ENCODE assay signal across 18 cellular contexts in genomic region chr5:43027054-43027785, GRCh38. TPM values are rescaled to one million over a fixed set of nuclear protein-coding genes. Genes with fewer than 3 reads are reported as not detected.
DNase-seq lines count a peak whose midpoint lies in the region; ATAC-seq, FAIRE-seq and TF ChIP-seq lines count a peak whose summit lies in the region.
"Had no signal": no experiment of that assay in that cellular context is flagged by ENCODE, and none has a peak within 500 bp of the region (broad histone marks: within the 10 kb centered on the region; RNA-seq: fewer than 3 reads in every experiment).

No MANE protein-coding gene starts in this region.

- intact Hi-C loops in Panc1 (cut with micrococcal nuclease; ENCODE audit: unreplicated experiment) = no loop called here

- no peak overlapping the region for H3K23ac ChIP-seq in mesendoderm (ENCODE audit: low read length)

- H3K4me2 ChIP-seq in mesendoderm (ENCODE audit: low read length) = no peak overlapping the region
- H3K4me2 ChIP-seq: BLaER1 had no signal

- no TSS peak for BruUV-seq in Panc1 (replicated peaks; lab: Mats Ljungman, UMichigan)

- H4K8ac ChIP-seq in mesendoderm (ENCODE audit: low read depth, low read length) = no peak overlapping the region

- no peak overlapping the region for H3K27ac ChIP-seq in CD8-positive, alpha-beta memory T cell (ENCODE audit: low read depth, low read length)
- H3K27ac ChIP-seq in HEK293 (ENCODE audit: extremely low read depth, low read depth, low read length) (no peak overlapping the region), Panc1 (ENCODE audit: low read length) (0 out of 2 replicates have a peak overlapping the region, but pooled peaks have one; percentile 1), mesendoderm (ENCODE audit: low read depth, low read length) (no peak overlapping the region)
- H3K27ac ChIP-seq: BLaER1, C4-2B had no signal

- H3K9ac ChIP-seq in mesendoderm (ENCODE audit: low read length) = no peak overlapping the region
- H3K9ac ChIP-seq: BLaER1 had no signal

- H3K36me3 Mint-ChIP-seq in CD8-positive, alpha-beta memory T cell = peaks cover 0 to 6% (median 6%) of the 10 kb centered on the region in 3 donors

- H3K4me1 Mint-ChIP-seq in CD8-positive, alpha-beta memory T cell = peaks cover 10 to 43% (median 18%) of the 10 kb centered on the region in 3 donors

- no peaks in the 10 kb centered on the region for H3K27me3 ChIP-seq in CD8-positive, alpha-beta memory T cell (ENCODE audit: insufficient read depth, low read length, poor library complexity, severe bottlenecking)
- H3K27me3 ChIP-seq in Panc1 (ENCODE audit: control insufficient read depth, insufficient read depth, low read length) = no peaks in the 10 kb centered on the region
- no peaks in the 10 kb centered on the region for H3K27me3 ChIP-seq in mesendoderm (ENCODE audit: insufficient read depth, low read length, poor library complexity)
- H3K27me3 ChIP-seq: BLaER1 had no signal

- no peaks in the 10 kb centered on the region for H3K36me3 ChIP-seq in CD8-positive, alpha-beta memory T cell (ENCODE audit: insufficient read depth, low read length)
- H3K36me3 ChIP-seq in HEK293 (ENCODE audit: control insufficient read depth in 2 of 2, insufficient read depth in 1 of 2, low read length in 2 of 2) (no peaks in the 10 kb centered on the region; a peak in 1 of 3 replicates), Panc1 (ENCODE audit: control insufficient read depth, insufficient read depth, low read length) (no peaks in the 10 kb centered on the region), mesendoderm (ENCODE audit: control insufficient read depth, insufficient read depth, low read length) (no peaks in the 10 kb centered on the region)
- H3K36me3 ChIP-seq: HAP-1 had no signal

- DNase-seq in CD8-positive, alpha-beta memory T cell = no peak
- DNase-seq in Panc1 (ENCODE audit: low read depth, low spot score) (no peak), mesendoderm (no peak), GM12892 (ENCODE audit: insufficient read length) (no peak)
- no peak for DNase-seq in NK-92 treated with Interleukin-12 subunit alpha and Interleukin-12 subunit beta, amount 100 ng/mL, for 24 hours (lab: John Stamatoyannopoulos, UW)
- DNase-seq: CD4-positive, CD25-positive, alpha-beta regulatory T cell; CD8-positive, alpha-beta T cell; DMS 273 treated with DMSO at 0.1 percent for 48 hours; DMS79 treated with DMSO at 0.1 percent for 48 hours; GF-D8; GOT3 had no signal

- no peak overlapping the region for H2AK5ac ChIP-seq in mesendoderm (ENCODE audit: low read length)

- H3K27ac Mint-ChIP-seq in CD8-positive, alpha-beta memory T cell = peak overlapping the region in 7 of 8 donors; percentile 7 to 66 (median 14)
- H3K27ac Mint-ChIP-seq: CD8-positive, alpha-beta T cell had no signal

- H3K79me2 ChIP-seq in mesendoderm (ENCODE audit: control insufficient read depth, insufficient read depth, low read length) = no peaks in the 10 kb centered on the region

- H3K9me3 Mint-ChIP-seq in CD8-positive, alpha-beta memory T cell = no peaks in the 10 kb centered on the region
- H3K9me3 Mint-ChIP-seq: CD4-positive, CD25-positive, alpha-beta regulatory T cell; CD8-positive, alpha-beta T cell had no signal

- H3K4me3 Mint-ChIP-seq in CD8-positive, alpha-beta memory T cell = no peak overlapping the region
- H3K4me3 Mint-ChIP-seq: CD8-positive, alpha-beta T cell had no signal

- H3K56ac ChIP-seq in mesendoderm (ENCODE audit: low read length) = peak overlapping the region; percentile 38

- H3K79me1 ChIP-seq in mesendoderm (ENCODE audit: low read length) = no peaks in the 10 kb centered on the region

- ATAC-seq in Panc1 = no peak
- ATAC-seq: CD8-positive, alpha-beta T cell had no signal

- WGBS in mesendoderm (ENCODE audit: extremely low coverage, insufficient coverage, low lambda C conversion rate) = no CpG with 5 or more reads among the region's 7 CpGs

- no peak for FAIRE-seq in GM12892 (lab: Jason Lieb, UNC)
- FAIRE-seq: D721Med, GM12891, H54 had no signal

- no peaks in the 10 kb centered on the region for H3K9me3 ChIP-seq in CD8-positive, alpha-beta memory T cell (ENCODE audit: low read length)
- H3K9me3 ChIP-seq in HEK293 (ENCODE audit: control insufficient read depth, insufficient read depth, low read depth, low read length) (no peaks in the 10 kb centered on the region), Panc1 (ENCODE audit: control insufficient read depth, insufficient read depth, low read depth, low read length) (no peaks in the 10 kb centered on the region)
- H3K9me3 ChIP-seq: BLaER1, HAP-1 had no signal

- no peaks in the 10 kb centered on the region for H3K27me3 Mint-ChIP-seq in CD8-positive, alpha-beta memory T cell
- H3K27me3 Mint-ChIP-seq: CD4-positive, CD25-positive, alpha-beta regulatory T cell had no signal

- peaks cover 5% of the 10 kb centered on the region for H3K4me1 ChIP-seq in CD8-positive, alpha-beta memory T cell (ENCODE audit: insufficient read depth, low read length)
- no peaks in the 10 kb centered on the region for H3K4me1 ChIP-seq in HEK293 (ENCODE audit: control insufficient read depth, insufficient read depth, low read length)
- peaks cover 6% of the 10 kb centered on the region; the same call in 1 of the 2 replicates for H3K4me1 ChIP-seq in Panc1 (ENCODE audit: control insufficient read depth, insufficient read depth, low read length)
- peaks cover 3% of the 10 kb centered on the region for H3K4me1 ChIP-seq in mesendoderm (ENCODE audit: control insufficient read depth, low read depth, low read length)
- H3K4me1 ChIP-seq: BLaER1, HAP-1 had no signal

- POLR2A ChIA-PET in CD8-positive, alpha-beta memory T cell (lab: Charles Lee) = interaction anchor here (0.7 to 1.0 kb wide), 3 partner anchors 15 to 77 kb away, joined by 3 to 10 read pairs (median 6); no protein-coding TSS in a partner anchor
- POLR2A ChIA-PET in HEK293 (lab: Yijun Ruan, JAX) = interaction anchor here (0.7 kb wide), 2 partner anchors 39 to 215 kb away, joined by 4 to 6 read pairs; no protein-coding TSS in a partner anchor
- POLR2A ChIA-PET in Panc1 (lab: Charles Lee) = interaction anchor here (0.6 to 0.7 kb wide), 2 partner anchors 50 to 81 kb away, joined by 4 to 5 read pairs; no protein-coding TSS in a partner anchor

- TF ChIP-seq CTCF in HEK293 (tag by site-specific recombination; IDR thresholded peaks at IDR 0.05) (no peak), Panc1 (IDR thresholded peaks at IDR 0.05) (no peak)

- no peak overlapping the region for H2BK5ac ChIP-seq in mesendoderm (ENCODE audit: low read length)

- no peak overlapping the region for H3K18ac ChIP-seq in mesendoderm (ENCODE audit: low read length)

- no peak overlapping the region for H2BK120ac ChIP-seq in mesendoderm (ENCODE audit: low read depth, low read length)

- H3K4me3 ChIP-seq in CD8-positive, alpha-beta memory T cell (ENCODE audit: low read length) = no peak overlapping the region
- H3K4me3 ChIP-seq in HEK293 (ENCODE audit: low read depth, low read length) (no peak overlapping the region), Panc1 (ENCODE audit: low read depth in 2 of 2, low read length in 2 of 2) (no peak overlapping the region), mesendoderm (ENCODE audit: low read length) (no peak overlapping the region)
- H3K4me3 ChIP-seq: BLaER1, HAP-1 had no signal

- peak overlapping the region; percentile 98 for H2BK15ac ChIP-seq in mesendoderm (replicated peaks; ENCODE audit: low read depth)

- H3K4ac ChIP-seq in mesendoderm (ENCODE audit: low read depth, low read length) = peak overlapping the region; percentile 85

- peak overlapping the region; percentile 75 for H4K5ac ChIP-seq in mesendoderm (ENCODE audit: low read length)

- in situ Hi-C loops in Panc1 (cut with HindIII; ENCODE audit: low pct_unique_long_range_greater_than_20kb, low sequenced_read_pairs) = no loop called here

- CTCF ChIA-PET in CD8-positive, alpha-beta memory T cell (lab: Charles Lee) = interaction anchor here (1.0 to 5.7 kb wide), 3 partner anchors 13 to 77 kb away, joined by 3 to 42 read pairs (median 4); partner anchors contain the start of gene ANXA2R
- CTCF ChIA-PET in HEK293 (lab: Yijun Ruan, JAX) = interaction anchor here (0.6 to 1.3 kb wide), 8 partner anchors 11 to 138 kb away, joined by 3 to 6 read pairs (median 4); no protein-coding TSS in a partner anchor
- CTCF ChIA-PET in Panc1 (lab: Charles Lee) = interaction anchor here (0.6 kb wide), 1 partner anchor 10 kb away, joined by 4 read pairs; no protein-coding TSS in a partner anchor

- no peak for TF ChIP-seq POLR2A in GM12892 (IDR thresholded peaks at IDR 0.05; ENCODE audit: low read depth, low read length)

TF ChIP-seq in HEK293, 187 proteins besides CTCF, POLR2A, EP300 and RAD21:
- TF ChIP-seq ZNF175 (tag by site-specific recombination; IDR thresholded peaks at IDR 0.05) (no peak), ZNF121 (tag by site-specific recombination; IDR thresholded peaks at IDR 0.05) (peak; percentile 70; the same call in 1 of the 2 replicates), ZBTB8A (tag by site-specific recombination; IDR thresholded peaks at IDR 0.05) (no peak)

RNA-seq across cellular contexts. Expression of gene ANXA2R, which starts 12.9 kb away (rescaled TPM):
- total RNA-seq in CD8-positive, alpha-beta memory T cell = 1 to 10 TPM; 6.0 to 6.8 TPM
- 55.9 TPM for polyA plus RNA-seq in CD8-positive, alpha-beta memory T cell
- total RNA-seq in Panc1 (2021; ENCODE audit: unreplicated experiment) = 6.2 TPM
- polyA plus RNA-seq in Panc1 (2012; ENCODE audit: insufficient read length) = 4.0 TPM
- 1.2 TPM for polyA plus RNA-seq in mesendoderm (2013, experiment 1 of 2)
- polyA plus RNA-seq in mesendoderm (2013, experiment 2 of 2) = 1.2 TPM
- 0.95 TPM for polyA plus RNA-seq in GM12892 (2012; ENCODE audit: missing spikeins)
